Comparison of ENCODE assay signal across 1 cellular context in genomic region chr2:189142893-189143759, GRCh38.
TF ChIP-seq lines count a peak whose summit lies in the region.

No MANE protein-coding gene starts in this region.

TF ChIP-seq in K562, 482 proteins besides CTCF, POLR2A, EP300 and RAD21 (continued from another document):
- TF ChIP-seq ATF4 (CRISPR knock-in tag; IDR thresholded peaks at IDR 0.05) = no peak
- TF ChIP-seq NR2C1 (IDR thresholded peaks at IDR 0.05) = peak; percentile 65
- peak; percentile 63; the same call in 1 of the 2 replicates for TF ChIP-seq NR2C1 (tag; IDR thresholded peaks at IDR 0.05)
- no peak for TF ChIP-seq CHD2 (IDR thresholded peaks at IDR 0.05; ENCODE audit: low read depth, low read length)
- no peak for TF ChIP-seq TEAD2 (tag; IDR thresholded peaks at IDR 0.05)
- peak; percentile 51; the same call in 1 of the 2 replicates for TF ChIP-seq NR2C2 (CRISPR knock-in tag; IDR thresholded peaks at IDR 0.05)
- TF ChIP-seq NR2C2 (tag; IDR thresholded peaks at IDR 0.05) = peak; percentile 53; the same call in 1 of the 2 replicates
- TF ChIP-seq SMC3 (conservative IDR thresholded peaks at IDR 0.05; ENCODE audit: insufficient read depth, low read depth, low read length) = peak; percentile 52
- 0 out of 2 replicates have a peak, but pooled peaks have one; percentile 14 for TF ChIP-seq JUND (IDR thresholded peaks at IDR 0.05; ENCODE audit: borderline replicate concordance, low read depth, low read length)
- no peak for TF ChIP-seq JUND (tag; IDR thresholded peaks at IDR 0.05; ENCODE audit: borderline replicate concordance, low read depth, low read length)
- no peak for TF ChIP-seq BRD4 (IDR thresholded peaks at IDR 0.05)
- TF ChIP-seq, protein P1, sequence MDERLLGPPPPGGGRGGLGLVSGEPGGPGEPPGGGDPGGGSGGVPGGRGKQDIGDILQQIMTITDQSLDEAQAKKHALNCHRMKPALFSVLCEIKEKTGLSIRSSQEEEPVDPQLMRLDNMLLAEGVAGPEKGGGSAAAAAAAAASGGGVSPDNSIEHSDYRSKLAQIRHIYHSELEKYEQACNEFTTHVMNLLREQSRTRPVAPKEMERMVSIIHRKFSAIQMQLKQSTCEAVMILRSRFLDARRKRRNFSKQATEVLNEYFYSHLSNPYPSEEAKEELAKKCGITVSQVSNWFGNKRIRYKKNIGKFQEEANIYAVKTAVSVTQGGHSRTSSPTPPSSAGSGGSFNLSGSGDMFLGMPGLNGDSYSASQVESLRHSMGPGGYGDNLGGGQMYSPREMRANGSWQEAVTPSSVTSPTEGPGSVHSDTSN (CRISPR knock-in tag; IDR thresholded peaks at IDR 0.05; ENCODE audit: low read depth) = no peak
- TF ChIP-seq, protein P1 (tag; conservative IDR thresholded peaks at IDR 0.05; ENCODE audit: low read depth) = no peak
- TF ChIP-seq KDM1A (IDR thresholded peaks at IDR 0.05) = no peak
- 0 out of 2 replicates have a peak, but pooled peaks have one; percentile 23 for TF ChIP-seq DEAF1 (CRISPR knock-in tag; IDR thresholded peaks at IDR 0.05)
- TF ChIP-seq SMAD4 (CRISPR knock-in tag; conservative IDR thresholded peaks at IDR 0.05) = no peak
- TF ChIP-seq PCBP1 (IDR thresholded peaks at IDR 0.05; ENCODE audit: low read depth, low read length, poor library complexity, severe bottlenecking) = no peak
